1 cellular context compared by ENCODE assay signal in genomic region chr2:172085460-172086159, GRCh38.
TF ChIP-seq lines count a peak whose summit lies in the region.

DLX1 (plus strand) TSS chr2:172085507; CDS start chr2:172085678, 171 bp downstream.

TF ChIP-seq in HepG2, 621 proteins besides CTCF, POLR2A, EP300 and RAD21 (continued from another document and continues in another):
- TF ChIP-seq ARID3A (IDR thresholded peaks at IDR 0.05; ENCODE audit: low read depth, low read length) (no peak), ASH2L (IDR thresholded peaks at IDR 0.05; ENCODE audit: insufficient read length, low read depth, low read length) (peak; percentile 54), THAP8 (CRISPR knock-in tag; IDR thresholded peaks at IDR 0.05; ENCODE audit: borderline replicate concordance) (no peak), ERF (CRISPR knock-in tag; IDR thresholded peaks at IDR 0.05) (no peak), KLF9 (CRISPR knock-in tag; IDR thresholded peaks at IDR 0.05; ENCODE audit: low read depth) (no peak), FOXA1 (IDR thresholded peaks at IDR 0.05) (no peak), FOXA1 (CRISPR knock-in tag; IDR thresholded peaks at IDR 0.05) (peak; percentile 62), TCF7L2 (IDR thresholded peaks at IDR 0.05; ENCODE audit: low read depth, low read length) (no peak), FLYWCH1 (CRISPR knock-in tag; IDR thresholded peaks at IDR 0.05) (no peak), ARNT2 (CRISPR knock-in tag; IDR thresholded peaks at IDR 0.05; ENCODE audit: low read depth) (no peak), ATAD3A (CRISPR knock-in tag; IDR thresholded peaks at IDR 0.05) (no peak), ZNF407 (CRISPR knock-in tag; IDR thresholded peaks at IDR 0.05; ENCODE audit: not compliant biosample characterization) (no peak), ZNF260 (CRISPR knock-in tag; IDR thresholded peaks at IDR 0.05; ENCODE audit: borderline replicate concordance, low read depth) (no peak), ZNF562 (CRISPR knock-in tag; IDR thresholded peaks at IDR 0.05; ENCODE audit: borderline replicate concordance) (no peak), ZSCAN22 (CRISPR knock-in tag; IDR thresholded peaks at IDR 0.05) (no peak), TBL1XR1 (IDR thresholded peaks at IDR 0.05; ENCODE audit: borderline replicate concordance, low read length, partially characterized antibody) (no peak), MBD4 (IDR thresholded peaks at IDR 0.05; ENCODE audit: borderline replicate concordance, low read length) (no peak), ATF5 (CRISPR knock-in tag; IDR thresholded peaks at IDR 0.05; ENCODE audit: low read depth) (no peak), ZNF331 (CRISPR knock-in tag; IDR thresholded peaks at IDR 0.05) (no peak), SALL1 (CRISPR knock-in tag; IDR thresholded peaks at IDR 0.05) (no peak), ZBTB43 (CRISPR knock-in tag; conservative IDR thresholded peaks at IDR 0.05) (0 out of 2 replicates have a peak, but pooled peaks have one; percentile 23), GMEB2 (CRISPR knock-in tag; IDR thresholded peaks at IDR 0.05; ENCODE audit: low read depth) (no peak), ZNF614 (CRISPR knock-in tag; IDR thresholded peaks at IDR 0.05; ENCODE audit: borderline replicate concordance) (peak; percentile 20; the same call in 1 of the 2 replicates), ZSCAN29 (CRISPR knock-in tag; conservative IDR thresholded peaks at IDR 0.05) (no peak), PBX3 (CRISPR knock-in tag; IDR thresholded peaks at IDR 0.05; ENCODE audit: borderline replicate concordance) (no peak), LCORL (IDR thresholded peaks at IDR 0.05) (no peak), LCORL (CRISPR knock-in tag; IDR thresholded peaks at IDR 0.05) (peak; percentile 21; the same call in 1 of the 2 replicates), ZNF253 (CRISPR knock-in tag; IDR thresholded peaks at IDR 0.05; ENCODE audit: borderline replicate concordance) (no peak), GTF2F1 (IDR thresholded peaks at IDR 0.05; ENCODE audit: low read length) (no peak), KDM3A (CRISPR knock-in tag; IDR thresholded peaks at IDR 0.05; ENCODE audit: low read depth) (no peak), HOXD1 (CRISPR knock-in tag; IDR thresholded peaks at IDR 0.05) (0 out of 2 replicates have a peak, but pooled peaks have one; percentile 9), ZNF264 (CRISPR knock-in tag; IDR thresholded peaks at IDR 0.05) (no peak), ZHX2 (IDR thresholded peaks at IDR 0.05; ENCODE audit: low read depth) (no peak), ZHX2 (CRISPR knock-in tag; IDR thresholded peaks at IDR 0.05; ENCODE audit: borderline replicate concordance) (no peak), JARID2 (CRISPR knock-in tag; IDR thresholded peaks at IDR 0.05; ENCODE audit: insufficient replicate concordance) (no peak), MTF2 (CRISPR knock-in tag; IDR thresholded peaks at IDR 0.05; ENCODE audit: borderline replicate concordance) (peak; percentile 52; the same call in 1 of the 2 replicates)
- TF ChIP-seq, protein P1, sequence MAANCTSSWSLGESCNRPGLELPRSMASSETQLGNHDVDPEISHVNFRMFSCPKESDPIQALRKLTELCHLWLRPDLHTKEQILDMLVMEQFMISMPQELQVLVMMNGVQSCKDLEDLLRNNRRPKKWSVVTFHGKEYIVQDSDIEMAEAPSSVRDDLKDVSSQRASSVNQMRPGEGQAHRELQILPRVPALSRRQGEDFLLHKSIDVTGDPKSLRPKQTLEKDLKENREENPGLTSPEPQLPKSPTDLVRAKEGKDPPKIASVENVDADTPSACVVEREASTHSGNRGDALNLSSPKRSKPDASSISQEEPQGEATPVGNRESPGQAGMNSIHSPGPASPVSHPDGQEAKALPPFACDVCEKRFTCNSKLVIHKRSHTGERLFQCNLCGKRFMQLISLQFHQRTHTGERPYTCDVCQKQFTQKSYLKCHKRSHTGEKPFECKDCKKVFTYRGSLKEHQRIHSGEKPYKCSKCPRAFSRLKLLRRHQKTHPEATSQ (CRISPR knock-in tag; IDR thresholded peaks at IDR 0.05; ENCODE audit: borderline replicate concordance) = 0 out of 2 replicates have a peak, but pooled peaks have one; percentile 34
